1 cellular context compared by ENCODE assay signal in the genomic region with DNA sequence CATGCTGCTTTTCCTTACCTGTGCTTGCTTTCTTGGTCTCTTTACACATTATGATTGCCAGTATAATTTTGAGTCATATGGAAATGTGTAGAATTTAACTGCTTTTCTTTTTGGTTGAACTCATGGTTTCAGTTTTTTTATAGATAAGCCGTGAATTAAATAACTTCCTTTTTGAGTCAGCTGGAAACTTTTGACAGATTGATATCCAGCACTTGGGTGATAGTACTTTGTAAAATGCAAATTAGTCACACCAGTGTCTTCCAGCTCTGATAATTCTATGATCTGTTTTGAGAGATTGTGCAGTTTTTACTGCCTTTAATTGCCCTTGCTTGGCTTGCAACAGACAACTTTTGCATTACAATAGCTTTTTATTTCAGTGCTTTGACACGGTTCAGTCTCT.
TF ChIP-seq lines count a peak whose summit lies in the region.

No MANE protein-coding gene starts in this region.

TF ChIP-seq in K562, 482 proteins besides CTCF, POLR2A, EP300 and RAD21 (continued from another document):
- TF ChIP-seq, protein P1, sequence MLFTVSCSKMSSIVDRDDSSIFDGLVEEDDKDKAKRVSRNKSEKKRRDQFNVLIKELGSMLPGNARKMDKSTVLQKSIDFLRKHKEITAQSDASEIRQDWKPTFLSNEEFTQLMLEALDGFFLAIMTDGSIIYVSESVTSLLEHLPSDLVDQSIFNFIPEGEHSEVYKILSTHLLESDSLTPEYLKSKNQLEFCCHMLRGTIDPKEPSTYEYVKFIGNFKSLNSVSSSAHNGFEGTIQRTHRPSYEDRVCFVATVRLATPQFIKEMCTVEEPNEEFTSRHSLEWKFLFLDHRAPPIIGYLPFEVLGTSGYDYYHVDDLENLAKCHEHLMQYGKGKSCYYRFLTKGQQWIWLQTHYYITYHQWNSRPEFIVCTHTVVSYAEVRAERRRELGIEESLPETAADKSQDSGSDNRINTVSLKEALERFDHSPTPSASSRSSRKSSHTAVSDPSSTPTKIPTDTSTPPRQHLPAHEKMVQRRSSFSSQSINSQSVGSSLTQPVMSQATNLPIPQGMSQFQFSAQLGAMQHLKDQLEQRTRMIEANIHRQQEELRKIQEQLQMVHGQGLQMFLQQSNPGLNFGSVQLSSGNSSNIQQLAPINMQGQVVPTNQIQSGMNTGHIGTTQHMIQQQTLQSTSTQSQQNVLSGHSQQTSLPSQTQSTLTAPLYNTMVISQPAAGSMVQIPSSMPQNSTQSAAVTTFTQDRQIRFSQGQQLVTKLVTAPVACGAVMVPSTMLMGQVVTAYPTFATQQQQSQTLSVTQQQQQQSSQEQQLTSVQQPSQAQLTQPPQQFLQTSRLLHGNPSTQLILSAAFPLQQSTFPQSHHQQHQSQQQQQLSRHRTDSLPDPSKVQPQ (CRISPR knock-in tag; IDR thresholded peaks at IDR 0.05; ENCODE audit: borderline replicate concordance): no peak
- TF ChIP-seq HNRNPH1 (optimal IDR thresholded peaks at IDR 0.05; ENCODE audit: low read depth, low read length): no peak
- no peak for TF ChIP-seq ZNF764 (CRISPR knock-in tag; IDR thresholded peaks at IDR 0.05; ENCODE audit: low read depth)
- no peak for TF ChIP-seq MAZ (CRISPR knock-in tag; conservative IDR thresholded peaks at IDR 0.05 in 1 of 2, IDR thresholded peaks at IDR 0.05 in 1 of 2)
- TF ChIP-seq, protein P2, sequence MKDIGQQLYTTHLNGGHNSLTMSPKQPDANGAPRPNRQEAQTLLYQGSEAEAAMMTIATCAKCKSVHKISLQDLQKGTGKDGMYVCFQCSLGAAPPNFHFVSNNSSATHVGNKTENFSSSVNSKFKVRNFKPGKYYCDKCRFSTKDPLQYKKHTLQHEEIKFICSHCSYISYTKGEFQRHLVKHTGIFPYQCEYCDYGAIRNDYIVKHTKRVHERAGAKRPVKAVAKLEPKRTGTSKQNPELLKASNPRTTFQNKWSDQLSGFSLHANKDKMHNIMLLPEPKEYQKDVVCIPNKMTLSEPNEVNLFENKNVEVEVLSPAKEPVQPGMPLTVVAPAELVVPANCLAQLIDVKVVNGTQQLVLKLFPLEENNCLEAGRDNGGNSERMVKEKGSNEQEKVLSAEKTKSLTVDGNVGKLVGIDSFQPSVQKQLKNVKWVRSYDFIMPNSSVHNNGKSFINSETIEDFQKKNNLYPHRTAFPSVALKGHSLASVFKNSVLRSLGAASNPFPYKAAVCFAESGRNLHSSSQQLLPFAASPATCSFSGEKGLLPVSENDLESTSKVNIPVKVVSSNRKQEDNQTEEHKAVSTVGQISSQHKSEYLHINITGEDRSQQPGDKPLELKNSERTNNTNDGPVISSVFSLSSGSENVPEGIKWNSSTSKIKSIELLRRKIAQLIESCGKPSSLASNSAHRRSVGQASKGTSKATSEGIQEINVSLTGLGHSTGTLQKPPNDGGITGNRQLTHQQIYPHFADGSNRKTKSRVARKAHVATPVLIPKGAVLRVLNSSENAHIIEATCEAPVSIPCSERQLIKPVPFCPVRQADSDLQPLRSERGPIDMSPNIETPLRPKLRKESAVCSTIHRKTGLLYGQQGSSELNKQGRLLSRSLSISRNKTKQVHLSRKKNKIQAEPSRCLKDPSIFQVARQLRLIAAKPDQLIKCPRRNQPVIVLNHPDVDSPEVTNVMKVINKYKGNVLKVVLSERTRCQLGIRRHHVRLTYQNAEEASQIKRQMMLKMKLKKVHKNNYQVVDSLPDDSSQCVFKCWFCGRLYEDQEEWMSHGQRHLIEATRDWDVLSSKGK (CRISPR knock-in tag; IDR thresholded peaks at IDR 0.05): no peak
- TF ChIP-seq KHSRP (IDR thresholded peaks at IDR 0.05): no peak
- TF ChIP-seq, protein P3, sequence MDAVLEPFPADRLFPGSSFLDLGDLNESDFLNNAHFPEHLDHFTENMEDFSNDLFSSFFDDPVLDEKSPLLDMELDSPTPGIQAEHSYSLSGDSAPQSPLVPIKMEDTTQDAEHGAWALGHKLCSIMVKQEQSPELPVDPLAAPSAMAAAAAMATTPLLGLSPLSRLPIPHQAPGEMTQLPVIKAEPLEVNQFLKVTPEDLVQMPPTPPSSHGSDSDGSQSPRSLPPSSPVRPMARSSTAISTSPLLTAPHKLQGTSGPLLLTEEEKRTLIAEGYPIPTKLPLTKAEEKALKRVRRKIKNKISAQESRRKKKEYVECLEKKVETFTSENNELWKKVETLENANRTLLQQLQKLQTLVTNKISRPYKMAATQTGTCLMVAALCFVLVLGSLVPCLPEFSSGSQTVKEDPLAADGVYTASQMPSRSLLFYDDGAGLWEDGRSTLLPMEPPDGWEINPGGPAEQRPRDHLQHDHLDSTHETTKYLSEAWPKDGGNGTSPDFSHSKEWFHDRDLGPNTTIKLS (IDR thresholded peaks at IDR 0.05; ENCODE audit: borderline replicate concordance, low read depth): no peak
- TF ChIP-seq PHF21A (IDR thresholded peaks at IDR 0.05; ENCODE audit: borderline replicate concordance, low read depth): no peak
- TF ChIP-seq TOE1 (IDR thresholded peaks at IDR 0.05; ENCODE audit: borderline replicate concordance): no peak
- TF ChIP-seq TOE1 (CRISPR knock-in tag; IDR thresholded peaks at IDR 0.05; ENCODE audit: borderline replicate concordance, low read depth): no peak
- no peak for TF ChIP-seq ZNF232 (CRISPR knock-in tag; IDR thresholded peaks at IDR 0.05)
- TF ChIP-seq, protein P4, sequence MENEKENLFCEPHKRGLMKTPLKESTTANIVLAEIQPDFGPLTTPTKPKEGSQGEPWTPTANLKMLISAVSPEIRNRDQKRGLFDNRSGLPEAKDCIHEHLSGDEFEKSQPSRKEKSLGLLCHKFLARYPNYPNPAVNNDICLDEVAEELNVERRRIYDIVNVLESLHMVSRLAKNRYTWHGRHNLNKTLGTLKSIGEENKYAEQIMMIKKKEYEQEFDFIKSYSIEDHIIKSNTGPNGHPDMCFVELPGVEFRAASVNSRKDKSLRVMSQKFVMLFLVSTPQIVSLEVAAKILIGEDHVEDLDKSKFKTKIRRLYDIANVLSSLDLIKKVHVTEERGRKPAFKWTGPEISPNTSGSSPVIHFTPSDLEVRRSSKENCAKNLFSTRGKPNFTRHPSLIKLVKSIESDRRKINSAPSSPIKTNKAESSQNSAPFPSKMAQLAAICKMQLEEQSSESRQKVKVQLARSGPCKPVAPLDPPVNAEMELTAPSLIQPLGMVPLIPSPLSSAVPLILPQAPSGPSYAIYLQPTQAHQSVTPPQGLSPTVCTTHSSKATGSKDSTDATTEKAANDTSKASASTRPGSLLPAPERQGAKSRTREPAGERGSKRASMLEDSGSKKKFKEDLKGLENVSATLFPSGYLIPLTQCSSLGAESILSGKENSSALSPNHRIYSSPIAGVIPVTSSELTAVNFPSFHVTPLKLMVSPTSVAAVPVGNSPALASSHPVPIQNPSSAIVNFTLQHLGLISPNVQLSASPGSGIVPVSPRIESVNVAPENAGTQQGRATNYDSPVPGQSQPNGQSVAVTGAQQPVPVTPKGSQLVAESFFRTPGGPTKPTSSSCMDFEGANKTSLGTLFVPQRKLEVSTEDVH (IDR thresholded peaks at IDR 0.05; ENCODE audit: low read depth, partially characterized antibody): no peak
- no peak for TF ChIP-seq HNRNPK (IDR thresholded peaks at IDR 0.05; ENCODE audit: low read depth, low read length, poor library complexity, severe bottlenecking)
- TF ChIP-seq ESRRA (IDR thresholded peaks at IDR 0.05; ENCODE audit: borderline replicate concordance, low read depth): no peak
- peak; percentile 35; the same call in 1 of the 2 replicates for TF ChIP-seq SMARCE1 (IDR thresholded peaks at IDR 0.05)
- TF ChIP-seq SOX6 (IDR thresholded peaks at IDR 0.05): peak; percentile 66; the same call in 1 of the 2 replicates
- no peak for TF ChIP-seq HDAC8 (tag; IDR thresholded peaks at IDR 0.05)
- no peak for TF ChIP-seq ARID2 (IDR thresholded peaks at IDR 0.05)
- TF ChIP-seq ZNF12 (CRISPR knock-in tag; IDR thresholded peaks at IDR 0.05): no peak
- TF ChIP-seq BRCA1 (IDR thresholded peaks at IDR 0.05): no peak
- TF ChIP-seq BRCA1 (CRISPR knock-in tag; IDR thresholded peaks at IDR 0.05): no peak
- TF ChIP-seq ZZZ3 (IDR thresholded peaks at IDR 0.05): no peak
